7 cellular contexts compared by ENCODE assay signal in genomic region chr15:55789066-55789660, GRCh38. TPM values are rescaled to one million over a fixed set of nuclear protein-coding genes. Genes with fewer than 3 reads are reported as not detected.
DNase-seq lines count a peak whose midpoint lies in the region; ATAC-seq and TF ChIP-seq lines count a peak whose summit lies in the region.

No MANE protein-coding gene starts in this region.

- H3K4me1 Mint-ChIP-seq in HFFc6 (ENCODE audit: low read depth), result peaks cover 13% of the 10 kb centered on the region
- H3K4me1 Mint-ChIP-seq in effector memory CD8-positive, alpha-beta T cell (ENCODE audit: low read depth in 2 of 2), result no peaks in the 10 kb centered on the region

- H3K4me3 Mint-ChIP-seq in HFFc6, result no peak overlapping the region
- no peak overlapping the region for H3K4me3 Mint-ChIP-seq in effector memory CD8-positive, alpha-beta T cell

- no peak overlapping the region for H3K27ac Mint-ChIP-seq in HFFc6
- no peak overlapping the region for H3K27ac Mint-ChIP-seq in effector memory CD8-positive, alpha-beta T cell

- peaks cover 5% of the 10 kb centered on the region for H3K27me3 Mint-ChIP-seq in HFFc6 (ENCODE audit: insufficient read depth)
- H3K27me3 Mint-ChIP-seq in effector memory CD8-positive, alpha-beta T cell, result peaks cover 16 to 31% of the 10 kb centered on the region in 2 donors

- DNase-seq in HFFc6, result no peak
- peak; percentile 21 for DNase-seq in activated CD4-positive, CD25-positive, alpha-beta regulatory T cell treated with anti-CD3 and anti-CD28 coated beads, Interleukin-2, amount 50 U/mL, for 16 hours (ENCODE audit: low read depth, low spot score)
- DNase-seq in effector memory CD8-positive, alpha-beta T cell, result peak; percentile 29 to 47 (median 33)
- DNase-seq in stimulated activated CD4-positive, alpha-beta T cell treated with anti-CD3 and anti-CD28 coated beads, Interleukin-15, amount 100 ng/mL, for 24 hours, result peak; percentile 74
- no peak for DNase-seq in DMS114 treated with DMSO at 0.1 percent for 48 hours (lab: John Stamatoyannopoulos, UW; ENCODE audit: unreplicated experiment)

- no peak for ATAC-seq in effector memory CD8-positive, alpha-beta T cell (replicated peaks)
- ATAC-seq in GM21447 (IDR thresholded peaks at IDR 0.05; ENCODE audit: unreplicated experiment), result no peak
- ATAC-seq in HG03571 (IDR thresholded peaks at IDR 0.05; ENCODE audit: unreplicated experiment), result no peak

- H3K9me3 Mint-ChIP-seq in HFFc6, result no peaks in the 10 kb centered on the region
- peaks cover 0 to 4% of the 10 kb centered on the region in 2 donors for H3K9me3 Mint-ChIP-seq in effector memory CD8-positive, alpha-beta T cell

- peak; percentile 81 for TF ChIP-seq CTCF in HFFc6 (IDR thresholded peaks at IDR 0.05)

- H3K36me3 Mint-ChIP-seq in HFFc6 (ENCODE audit: low read depth), result no peaks in the 10 kb centered on the region
- H3K36me3 Mint-ChIP-seq in effector memory CD8-positive, alpha-beta T cell (ENCODE audit: insufficient read depth), result no peaks in the 10 kb centered on the region

RNA-seq across cellular contexts. Expression of gene PRTG, which starts 46.2 kb away (rescaled TPM):
- 1 to 10 TPM in 4 of 6 experiments, under 1 TPM in 2; 0.21 to 2.1 (median 1.3) TPM for total RNA-seq in HFFc6 (2021; fragmentation: NEBNext Ultra II Directional; extraction: Animal tissue kit (Norgen Biotek cat#: 25700))

Comparison
In these comparisons a context has a peak if more than half of its experiments do, and no peak if none do; other contexts are left out.
1. DNase-seq: peak in activated CD4-positive, CD25-positive, alpha-beta regulatory T cell treated with anti-CD3 and anti-CD28 coated beads, Interleukin-2, amount 50 U/mL, for 16 hours (single experiment), effector memory CD8-positive, alpha-beta T cell (3 of 3) and stimulated activated CD4-positive, alpha-beta T cell treated with anti-CD3 and anti-CD28 coated beads, Interleukin-15, amount 100 ng/mL, for 24 hours (single experiment); none in HFFc6 (single experiment) and DMS114 treated with DMSO at 0.1 percent for 48 hours (single experiment).